Comparison of ENCODE assay signal across 8 cellular contexts in the genomic region with DNA sequence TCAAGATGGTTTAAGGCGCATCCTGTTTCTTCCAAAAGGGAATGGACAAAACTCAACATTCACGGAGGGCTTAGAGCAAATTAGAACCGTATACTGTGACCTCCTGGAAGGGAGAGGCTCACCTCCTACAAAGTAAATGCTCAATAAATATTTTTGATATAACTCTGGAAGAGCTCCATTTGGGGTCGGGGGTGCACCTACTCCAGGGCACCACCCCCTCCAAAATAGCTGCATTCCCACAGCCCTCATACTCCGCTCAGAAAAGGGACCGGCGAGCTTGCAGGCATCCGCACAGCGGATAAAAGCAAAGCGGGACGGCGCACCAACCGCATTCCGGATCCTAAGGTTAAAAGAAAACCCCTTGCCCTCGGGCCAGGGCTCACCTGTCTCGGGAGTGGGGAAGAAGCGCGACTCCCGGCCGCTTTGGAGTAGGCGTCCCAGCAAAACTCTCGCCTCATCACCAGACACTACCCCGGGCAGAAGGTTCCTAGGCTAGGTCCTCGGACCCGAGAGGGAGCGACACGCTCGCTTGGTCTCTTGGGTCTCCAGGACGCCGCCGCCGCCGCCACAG. TPM values are rescaled to one million over a fixed set of nuclear protein-coding genes. Genes with fewer than 3 reads are reported as not detected.
DNase-seq lines count a peak whose midpoint lies in the region; ATAC-seq and TF ChIP-seq lines count a peak whose summit lies in the region.

No MANE protein-coding gene starts in this region.

- no peak for TF ChIP-seq POLR2A in prostate gland (IDR thresholded peaks at IDR 0.05)

- no peaks in the 10 kb centered on the region for H3K27me3 Mint-ChIP-seq in activated CD4-positive, alpha-beta T cell treated with anti-CD3 and anti-CD28 coated beads, Interleukin-2, amount 10 ng/mL, durations not matched to agents 7 days and 5 days

- H3K4me1 ChIP-seq in SJSA1 (replicated peaks): peaks cover 21% of the 10 kb centered on the region
- no peaks in the 10 kb centered on the region for H3K4me1 ChIP-seq in prostate gland (replicated peaks)

- peak overlapping the region; percentile 96 for H3K4me3 Mint-ChIP-seq in activated CD4-positive, alpha-beta T cell treated with anti-CD3 and anti-CD28 coated beads, Interleukin-2, amount 10 ng/mL, durations not matched to agents 7 days and 5 days

- under 1% methylated on average over 26 of the region's 33 CpGs for WGBS in prostate gland

- no peaks in the 10 kb centered on the region for H3K9me3 ChIP-seq in SJSA1 (replicated peaks)
- no peaks in the 10 kb centered on the region for H3K9me3 ChIP-seq in prostate gland

- peaks cover 6% of the 10 kb centered on the region for H3K36me3 Mint-ChIP-seq in activated CD4-positive, alpha-beta T cell treated with anti-CD3 and anti-CD28 coated beads, Interleukin-2, amount 10 ng/mL, durations not matched to agents 7 days and 5 days (ENCODE audit: low read depth)

- no peaks in the 10 kb centered on the region for H3K9me3 Mint-ChIP-seq in activated CD4-positive, alpha-beta T cell treated with anti-CD3 and anti-CD28 coated beads, Interleukin-2, amount 10 ng/mL, durations not matched to agents 7 days and 5 days

- H3K36me3 ChIP-seq in SJSA1 (peaks cover 11% of the 10 kb centered on the region), prostate gland (no peaks in the 10 kb centered on the region)

- no peak for DNase-seq in activated CD4-positive, alpha-beta T cell treated with anti-CD3 and anti-CD28 coated beads, Interleukin-2, amount 10 ng/mL, durations not matched to agents 7 days and 5 days
- DNase-seq in activated CD4-positive, alpha-beta T cell treated with anti-CD3 and anti-CD28 coated beads for 4 hours: no peak
- DNase-seq in SJSA1 (ENCODE audit: low read depth in 1 of 2, low spot score in 2 of 2) (no peak), fibroblast of mammary gland (ENCODE audit: low read depth) (no peak), prostate gland (ENCODE audit: low spot score) (no peak), globus pallidus (ENCODE audit: low spot score) (no peak)
- no peak for DNase-seq in activated CD4-positive, alpha-beta T cell treated with anti-CD3 and anti-CD28 coated beads, Interleukin-2, amount 50 U/mL, for 48 hours

- POLR2A ChIA-PET in activated CD4-positive, alpha-beta T cell treated with anti-CD3 and anti-CD28 coated beads, Interleukin-2, amount 10 ng/mL, durations not matched to agents 7 days and 5 days (lab: Charles Lee): interaction anchor here (0.6 to 1.2 kb wide), 3 partner anchors 12 to 1374 kb away, joined by 3 read pairs; no protein-coding TSS in a partner anchor

- H3K27ac Mint-ChIP-seq in activated CD4-positive, alpha-beta T cell treated with anti-CD3 and anti-CD28 coated beads, Interleukin-2, amount 10 ng/mL, durations not matched to agents 7 days and 5 days: peak overlapping the region; percentile 95

- peaks cover 41% of the 10 kb centered on the region for H3K4me1 Mint-ChIP-seq in activated CD4-positive, alpha-beta T cell treated with anti-CD3 and anti-CD28 coated beads, Interleukin-2, amount 10 ng/mL, durations not matched to agents 7 days and 5 days

- intact Hi-C loops in prostate gland (cut with DNase I): no loop called here

- H3K4me3 ChIP-seq in SJSA1 (peak overlapping the region; percentile 58), fibroblast of mammary gland (ENCODE audit: control insufficient read depth, low read depth, low read length) (peak overlapping the region; percentile 96), prostate gland (peak overlapping the region; percentile 77 to 80)

- CTCF ChIA-PET in activated CD4-positive, alpha-beta T cell treated with anti-CD3 and anti-CD28 coated beads, Interleukin-2, amount 10 ng/mL, durations not matched to agents 7 days and 5 days (lab: Charles Lee): interaction anchor here (1.1 to 1.2 kb wide), 3 partner anchors 12 to 627 kb away, joined by 3 to 5 read pairs (median 4); no protein-coding TSS in a partner anchor

- peak overlapping the region; percentile 51 for H3K27ac ChIP-seq in SJSA1
- H3K27ac ChIP-seq in prostate gland: peak overlapping the region; percentile 82 to 85

- ATAC-seq in esophagus mucosa: no peak

- no peaks in the 10 kb centered on the region for H3K27me3 ChIP-seq in SJSA1 (replicated peaks)
- no peaks in the 10 kb centered on the region for H3K27me3 ChIP-seq in prostate gland (replicated peaks; ENCODE audit: insufficient read depth)

- TF ChIP-seq CTCF in fibroblast of mammary gland (conservative IDR thresholded peaks at IDR 0.05; ENCODE audit: control insufficient read depth, insufficient read depth, low read depth, low read length) (no peak), prostate gland (IDR thresholded peaks at IDR 0.05) (no peak)

RNA-seq across cellular contexts. Expression of a gene that starts 0.4 kb away (rescaled TPM):
- total RNA-seq in activated CD4-positive, alpha-beta T cell treated with anti-CD3 and anti-CD28 coated beads, Interleukin-2, amount 10 ng/mL, durations not matched to agents 7 days and 5 days: 1 to 10 TPM; 6.3 to 7.7 TPM
- 9.6 and 10.7 TPM in 2 replicates for total RNA-seq in SJSA1 (2014; rRNA removed; shearing (Covaris generic))
- 10 to 100 TPM in 1 of 2 donors, 1 to 10 TPM in 1; 8.4 to 12.6 TPM for total RNA-seq in prostate gland
- total RNA-seq in esophagus mucosa: 5.3 TPM

RNA-seq across cellular contexts. Expression of a gene that starts 0.9 kb away (rescaled TPM):
- total RNA-seq in activated CD4-positive, alpha-beta T cell treated with anti-CD3 and anti-CD28 coated beads, Interleukin-2, amount 10 ng/mL, durations not matched to agents 7 days and 5 days: 100 to 1,000 TPM; 164 to 176 TPM
- total RNA-seq in SJSA1 (2014; rRNA removed; shearing (Covaris generic)): 326 and 336 TPM in 2 replicates
- total RNA-seq in prostate gland: 100 to 1,000 TPM; 120 to 160 TPM
- 123 TPM for total RNA-seq in esophagus mucosa
